ENCODE assay signal across 8 cellular contexts in genomic region chr4:25913851-25914669, GRCh38. TPM values are rescaled to one million over a fixed set of nuclear protein-coding genes. Genes with fewer than 3 reads are reported as not detected.
DNase-seq lines count a peak whose midpoint lies in the region; ATAC-seq lines count a peak whose summit lies in the region.

TSS of gene SMIM20 (plus strand) at chr4:25914220. CDS start at chr4:25914314, 94 bp downstream.

- H3K9me3 Mint-ChIP-seq in naive thymus-derived CD8-positive, alpha-beta T cell: no peaks in the 10 kb centered on the region

- H3K27ac ChIP-seq in KOPT-K1 (ENCODE audit: low read depth, low read length, poor library complexity, severe bottlenecking): peak within 1 kb of the TSS; percentile 62

- peak within 1 kb of the TSS; percentile 92 to 98 (median 96) for H3K4me3 Mint-ChIP-seq in naive thymus-derived CD8-positive, alpha-beta T cell

- ATAC-seq in GM21825 (IDR thresholded peaks at IDR 0.05; ENCODE audit: unreplicated experiment): peak; percentile 94
- peak; percentile 88 to 89 for ATAC-seq in naive thymus-derived CD8-positive, alpha-beta T cell

- peaks cover 0 to 3% (median 0%) of the 10 kb centered on the region in 3 donors for H3K36me3 Mint-ChIP-seq in naive thymus-derived CD8-positive, alpha-beta T cell

- peak; percentile 89 for DNase-seq in EH (ENCODE audit: low read depth)
- DNase-seq in RKO (ENCODE audit: low spot score): peak; percentile 87
- DNase-seq in activated T-helper 1 cell treated with anti-CD3 and anti-CD28 coated beads, Interleukin-2, amount 50 U/mL, for 16 hours (ENCODE audit: low read depth in 1 of 2, low spot score in 1 of 2): peak; percentile 79 to 85
- peak; percentile 89 for DNase-seq in fibroblast of gingiva (ENCODE audit: low read depth)
- DNase-seq in naive thymus-derived CD8-positive, alpha-beta T cell: peak; percentile 83 to 94 (median 88)
- peak; percentile 85 to 95 (median 87) for DNase-seq in stimulated activated naive CD4-positive, alpha-beta T cell (lab: John Stamatoyannopoulos, UW)

- no peaks in the 10 kb centered on the region for H3K27me3 Mint-ChIP-seq in naive thymus-derived CD8-positive, alpha-beta T cell

- no peaks in the 10 kb centered on the region for H3K36me3 ChIP-seq in KOPT-K1 (ENCODE audit: insufficient read depth, low read length)

- H3K9me3 ChIP-seq in KOPT-K1 (ENCODE audit: insufficient read depth, low read length, poor library complexity, severe bottlenecking): peaks cover 2% of the 10 kb centered on the region

- H3K4me1 Mint-ChIP-seq in naive thymus-derived CD8-positive, alpha-beta T cell: peaks cover 17 to 40% (median 25%) of the 10 kb centered on the region in 4 donors

- POLR2A ChIA-PET in naive thymus-derived CD8-positive, alpha-beta T cell (lab: Charles Lee): interaction anchor here (0.7 to 2.5 kb wide), 12 partner anchors 9 to 948 kb away, joined by 3 to 22 read pairs (median 4); partner anchors contain the start of genes TBC1D19 and ZCCHC4

- H3K27ac Mint-ChIP-seq in naive thymus-derived CD8-positive, alpha-beta T cell: peak within 1 kb of the TSS; percentile 94 to 99 (median 98)

RNA-seq across cellular contexts. Expression of gene SMIM20, which starts in this region (rescaled TPM):
- 10 to 100 TPM; 19.4 to 20.0 TPM for total RNA-seq in naive thymus-derived CD8-positive, alpha-beta T cell
- polyA plus RNA-seq in naive thymus-derived CD8-positive, alpha-beta T cell: 10 to 100 TPM; 64.1 to 76.4 (median 65.8) TPM

Comparison
In these comparisons a context has a peak if more than half of its experiments do, and no peak if none do; other contexts are left out.
1. Peak in every context shown above with its lines: DNase-seq, ATAC-seq and H3K27ac ChIP-seq.